In genomic region chr7:93566876-93567275, GRCh38 we compare ENCODE assay signal across 28 cellular contexts. TPM values are rescaled to one million over a fixed set of nuclear protein-coding genes. Genes with fewer than 3 reads are reported as not detected.
DNase-seq lines count a peak whose midpoint lies in the region; ATAC-seq and TF ChIP-seq lines count a peak whose summit lies in the region.
"Had no signal": no experiment of that assay in that cellular context is flagged by ENCODE, and none has a peak within 500 bp of the region (broad histone marks: within the 10 kb centered on the region; RNA-seq: fewer than 3 reads in every experiment).

No MANE protein-coding gene starts in this region.

- H3K27ac ChIP-seq in RWPE2 (ENCODE audit: poor library complexity, severe bottlenecking): no peak overlapping the region
- H3K27ac ChIP-seq: BLaER1, SJCRH30 had no signal

- peaks cover 3 to 19% of the 10 kb centered on the region in 2 donors for H3K27me3 Mint-ChIP-seq in natural killer cell treated with Interleukin-12 subunit alpha and Interleukin-12 subunit beta and Interleukin-15 and Interleukin-18, amount 100 ng/mL, for 72 hours

- H3K4me1 Mint-ChIP-seq in natural killer cell treated with Interleukin-12 subunit alpha and Interleukin-12 subunit beta and Interleukin-15 and Interleukin-18, amount 100 ng/mL, for 72 hours (ENCODE audit: low read depth in 2 of 2): no peaks in the 10 kb centered on the region
- H3K4me1 Mint-ChIP-seq: CD4-positive, CD25-positive, alpha-beta regulatory T cell had no signal

- no peaks in the 10 kb centered on the region for H3K36me3 ChIP-seq in RWPE2 (ENCODE audit: low read depth)
- H3K36me3 ChIP-seq: BLaER1, MG63, SJCRH30 had no signal

- no peaks in the 10 kb centered on the region for H3K9me3 ChIP-seq in RWPE2 (ENCODE audit: severe bottlenecking)
- H3K9me3 ChIP-seq: BLaER1, MG63, SJCRH30 had no signal

- DNase-seq in AG10803 (ENCODE audit: low read depth) (peak; percentile 3), RWPE2 (ENCODE audit: low spot score) (no peak), epithelial cell of esophagus (ENCODE audit: low read depth) (peak; percentile 49), foreskin fibroblast (peak; percentile 14 to 46), GM10266 (ENCODE audit: extremely low spot score) (no peak), NCI-H128 (lab: John Stamatoyannopoulos, UW; ENCODE audit: unreplicated experiment) (no peak)
- no peak for DNase-seq in natural killer cell treated with Interleukin-12 subunit alpha and Interleukin-12 subunit beta and Interleukin-15 and Interleukin-18, amount 100 ng/mL, for 72 hours (ENCODE audit: low spot score)
- no peak for DNase-seq in stimulated activated CD4-positive, alpha-beta T cell treated with anti-CD3 and anti-CD28 coated beads, Interleukin-4, amount 100 ng/mL, for 24 hours
- DNase-seq: 8988T; ACHN; CD4-positive, CD25-positive, alpha-beta regulatory T cell; HCEC 1CT; KBM-7; MG63; NCI-H1417 treated with DMSO at 0.1 percent for 48 hours; NCI-H187; NCI-H2081 treated with DMSO at 0.1 percent for 48 hours; NCI-H2171 treated with DMSO at 0.1 percent for 48 hours; NCI-H524 treated with DMSO at 0.1 percent for 48 hours; NCI-H774; PC-3; SJCRH30 had no signal

- H3K9me3 Mint-ChIP-seq in natural killer cell treated with Interleukin-12 subunit alpha and Interleukin-12 subunit beta and Interleukin-15 and Interleukin-18, amount 100 ng/mL, for 72 hours: no peaks in the 10 kb centered on the region
- H3K9me3 Mint-ChIP-seq: CD4-positive, CD25-positive, alpha-beta regulatory T cell had no signal

- H3K27ac Mint-ChIP-seq in natural killer cell treated with Interleukin-12 subunit alpha and Interleukin-12 subunit beta and Interleukin-15 and Interleukin-18, amount 100 ng/mL, for 72 hours: no peak overlapping the region
- H3K27ac Mint-ChIP-seq: CD4-positive, CD25-positive, alpha-beta regulatory T cell had no signal

- no peaks in the 10 kb centered on the region for H3K4me1 ChIP-seq in RWPE2 (ENCODE audit: insufficient read depth, poor library complexity, severe bottlenecking)
- H3K4me1 ChIP-seq: BLaER1, SJCRH30 had no signal

- H3K36me3 Mint-ChIP-seq in natural killer cell treated with Interleukin-12 subunit alpha and Interleukin-12 subunit beta and Interleukin-15 and Interleukin-18, amount 100 ng/mL, for 72 hours: no peaks in the 10 kb centered on the region
- H3K36me3 Mint-ChIP-seq: CD4-positive, CD25-positive, alpha-beta regulatory T cell had no signal

- H3K27me3 ChIP-seq in RWPE2 (ENCODE audit: insufficient read depth, poor library complexity, severe bottlenecking): peaks cover 15% of the 10 kb centered on the region
- H3K27me3 ChIP-seq: BLaER1, MG63, SJCRH30 had no signal

- H3K4me3 ChIP-seq in AG10803 (ENCODE audit: low read length): no peak overlapping the region
- H3K4me3 ChIP-seq in RWPE2 (ENCODE audit: severe bottlenecking): no peak overlapping the region
- H3K4me3 ChIP-seq in epithelial cell of esophagus (ENCODE audit: low read length): no peak overlapping the region
- no peak overlapping the region for H3K4me3 ChIP-seq in foreskin fibroblast (ENCODE audit: low read depth in 1 of 2, low read length in 2 of 2)
- H3K4me3 ChIP-seq: BLaER1, GM12878, MG63, SJCRH30 had no signal

- peak; percentile 48; the same call in 1 of the 3 replicates for ATAC-seq in RWPE2 (ENCODE audit: low read depth)
- ATAC-seq in natural killer cell treated with Interleukin-12 subunit alpha and Interleukin-12 subunit beta and Interleukin-15 and Interleukin-18, amount 100 ng/mL, for 72 hours: no peak
- ATAC-seq: GM12878, PC-3, Right ventricle myocardium inferior, SK-N-SH treated with all-trans-retinoic acid at 6 μM for 48 hours had no signal

- no peak overlapping the region for H3K4me3 Mint-ChIP-seq in natural killer cell treated with Interleukin-12 subunit alpha and Interleukin-12 subunit beta and Interleukin-15 and Interleukin-18, amount 100 ng/mL, for 72 hours
- H3K4me3 Mint-ChIP-seq: CD4-positive, CD25-positive, alpha-beta regulatory T cell had no signal

- TF ChIP-seq CTCF in AG10803 (conservative IDR thresholded peaks at IDR 0.05; ENCODE audit: low read length) (no peak), RWPE2 (IDR thresholded peaks at IDR 0.05; ENCODE audit: poor library complexity, severe bottlenecking) (no peak), epithelial cell of esophagus (IDR thresholded peaks at IDR 0.05; ENCODE audit: insufficient read depth, low read depth, low read length, missing control alignments) (no peak), foreskin fibroblast (IDR thresholded peaks at IDR 0.05; ENCODE audit: low read depth, low read length) (no peak), GM10266 (IDR thresholded peaks at IDR 0.05; ENCODE audit: control insufficient read depth, insufficient read depth, low read depth, missing control alignments) (no peak)

RNA-seq across cellular contexts. Expression of gene CALCR, which starts 7.6 kb away (rescaled TPM):
- total RNA-seq in natural killer cell treated with Interleukin-12 subunit alpha and Interleukin-12 subunit beta and Interleukin-15 and Interleukin-18, amount 100 ng/mL, for 72 hours: not detected
- total RNA-seq: CD4-positive, CD25-positive, alpha-beta regulatory T cell; G401; GM12878; LHCN-M2; PC-3 had no signal

Comparison
In these comparisons a context has a peak if more than half of its experiments do, and no peak if none do; other contexts are left out.
1. DNase-seq: peak in AG10803 (single experiment), epithelial cell of esophagus (single experiment) and foreskin fibroblast (2 of 2); none in RWPE2 (single experiment), natural killer cell treated with Interleukin-12 subunit alpha and Interleukin-12 subunit beta and Interleukin-15 and Interleukin-18, amount 100 ng/mL, for 72 hours (single experiment), GM10266 (single experiment), stimulated activated CD4-positive, alpha-beta T cell treated with anti-CD3 and anti-CD28 coated beads, Interleukin-4, amount 100 ng/mL, for 24 hours (single experiment) and NCI-H128 (single experiment).